11 cellular contexts compared by ENCODE assay signal in genomic region chr6:7041511-7042026, GRCh38.
DNase-seq lines count a peak whose midpoint lies in the region; ATAC-seq, FAIRE-seq and TF ChIP-seq lines count a peak whose summit lies in the region.
"Had no signal": no experiment of that assay in that cellular context is flagged by ENCODE, and none has a peak within 500 bp of the region (broad histone marks: within the 10 kb centered on the region; RNA-seq: fewer than 3 reads in every experiment).

No MANE protein-coding gene starts in this region.

- H3K9me3 ChIP-seq in A673 (ENCODE audit: low read depth, low read length, poor library complexity, severe bottlenecking) (no peaks in the 10 kb centered on the region), OCI-LY7 (ENCODE audit: low read length) (no peaks in the 10 kb centered on the region), endothelial cell of umbilical vein (replicated peaks; ENCODE audit: control insufficient read depth, insufficient read depth, low read length) (no peaks in the 10 kb centered on the region)
- H3K9me3 ChIP-seq: upper lobe of left lung had no signal

- dilution Hi-C loops in endothelial cell of umbilical vein (cut with MboI; ENCODE audit: extremely low pct_ligation_motif_present, low sequenced_read_pairs) = no loop called here

- no peaks in the 10 kb centered on the region for H3K79me2 ChIP-seq in OCI-LY7 (ENCODE audit: insufficient read depth, low read depth, low read length)
- H3K79me2 ChIP-seq in endothelial cell of umbilical vein (ENCODE audit: control insufficient read depth, insufficient read depth, low read length) = no peaks in the 10 kb centered on the region

- TF ChIP-seq CTCF in A673 (conservative IDR thresholded peaks at IDR 0.05; ENCODE audit: low read depth, low read length) (no peak), OCI-LY7 (conservative IDR thresholded peaks at IDR 0.05; ENCODE audit: low read length) (no peak), endothelial cell of umbilical vein (IDR thresholded peaks at IDR 0.05; ENCODE audit: extremely low read depth in 1 of 2, insufficient read depth in 1 of 2, low read depth in 1 of 2, low read length in 2 of 2) (no peak)

- no peak for TF ChIP-seq POLR2A in endothelial cell of umbilical vein (IDR thresholded peaks at IDR 0.05; ENCODE audit: low read depth, low read length)

- H3K9me2 ChIP-seq in OCI-LY7 (ENCODE audit: insufficient read depth, low read length) = no peaks in the 10 kb centered on the region

- POLR2A ChIA-PET in A673 (lab: Charles Lee; ENCODE audit: low non-redundant PET) = no interaction called here
- POLR2A ChIA-PET in OCI-LY7 (lab: Charles Lee) = interaction anchor here (0.6 kb wide), 1 partner anchor 9 kb away, joined by 3 read pairs; no protein-coding TSS in a partner anchor
- POLR2A ChIA-PET in endothelial cell of umbilical vein (lab: Charles Lee) = no interaction called here

- CTCF ChIA-PET in A673 (lab: Charles Lee) = no interaction called here
- CTCF ChIA-PET in OCI-LY7 (lab: Charles Lee; ENCODE audit: unreplicated experiment) = no interaction called here
- CTCF ChIA-PET in endothelial cell of umbilical vein (lab: Charles Lee) = no interaction called here

- no peak overlapping the region for H3K4me2 ChIP-seq in OCI-LY7 (ENCODE audit: low read length)
- peak overlapping the region; percentile 78 for H3K4me2 ChIP-seq in endothelial cell of umbilical vein (ENCODE audit: insufficient read depth, low read length)

- H3K4me1 ChIP-seq in A673 (ENCODE audit: insufficient read depth, low read length, poor library complexity, severe bottlenecking) = peaks cover 16% of the 10 kb centered on the region
- no peaks in the 10 kb centered on the region for H3K4me1 ChIP-seq in OCI-LY7 (ENCODE audit: insufficient read depth, low read length, poor library complexity, severe bottlenecking)
- H3K4me1 ChIP-seq in endothelial cell of umbilical vein (ENCODE audit: control insufficient read depth, extremely low read depth, insufficient read depth, low read length) = peaks cover 22% of the 10 kb centered on the region

- no peak overlapping the region for H3K9ac ChIP-seq in endothelial cell of umbilical vein (replicated peaks; ENCODE audit: extremely low read depth, insufficient read depth, low read length)

- H3K4me3 ChIP-seq in A673 (ENCODE audit: low read depth, low read length, poor library complexity, severe bottlenecking) (no peak overlapping the region), H7 (ENCODE audit: insufficient read depth, low read depth, low read length) (no peak overlapping the region), OCI-LY7 (ENCODE audit: low read depth, low read length, poor library complexity, severe bottlenecking) (no peak overlapping the region), endothelial cell of umbilical vein (replicated peaks in 1 of 3; ENCODE audit: insufficient read depth in 1 of 3, low read depth in 1 of 3, low read length in 3 of 3) (peak overlapping the region in 1 of 3 experiments; percentile 18)
- H3K4me3 ChIP-seq: upper lobe of left lung had no signal

- H4K20me1 ChIP-seq in OCI-LY7 (ENCODE audit: insufficient read depth, low read length) (no peaks in the 10 kb centered on the region), endothelial cell of umbilical vein (replicated peaks; ENCODE audit: control insufficient read depth, extremely low read depth, insufficient read depth, low read length) (no peaks in the 10 kb centered on the region)

- BruUV-seq in A673 (replicated peaks; lab: Mats Ljungman, UMichigan) (no TSS peak), OCI-LY7 (replicated peaks; lab: Mats Ljungman, UMichigan) (no TSS peak), endothelial cell of umbilical vein (replicated peaks; lab: Mats Ljungman, UMichigan) (no TSS peak)

- no peak for ATAC-seq in GM18511 (IDR thresholded peaks at IDR 0.05; ENCODE audit: unreplicated experiment)
- ATAC-seq in HG03354 (IDR thresholded peaks at IDR 0.05; ENCODE audit: poor library complexity, severe bottlenecking, unreplicated experiment) = no peak

- no peak for DNase-seq in A673 (ENCODE audit: low spot score)
- peak; percentile 30 for DNase-seq in H7
- DNase-seq in OCI-LY7 (ENCODE audit: low spot score) = no peak
- DNase-seq in endothelial cell of umbilical vein (ENCODE audit: low read depth, low spot score) = no peak
- no peak for DNase-seq in mucosa of gallbladder (ENCODE audit: low spot score)
- no peak for DNase-seq in cortex of kidney (lab: John Stamatoyannopoulos, UW)
- DNase-seq: activated T-cell treated with anti-CD3 and anti-CD28 coated beads, Interleukin-2, amount 50 U/mL, for 48 hours; NCI-H446 had no signal

- H3K27ac ChIP-seq in A673 (ENCODE audit: low read depth, low read length, poor library complexity, severe bottlenecking) (peak overlapping the region; percentile 26), OCI-LY7 (ENCODE audit: low read depth, low read length, poor library complexity, severe bottlenecking) (no peak overlapping the region), endothelial cell of umbilical vein (ENCODE audit: insufficient read depth, low read depth, low read length) (peak overlapping the region; percentile 81)

- H3K27me3 ChIP-seq in A673 (replicated peaks; ENCODE audit: insufficient read depth, low read depth, low read length, poor library complexity) (no peaks in the 10 kb centered on the region), H7 (ENCODE audit: control insufficient read depth, insufficient read depth, low read length) (no peaks in the 10 kb centered on the region; the same call in 1 of the 2 replicates), endothelial cell of umbilical vein (ENCODE audit: control insufficient read depth in 2 of 2, insufficient read depth in 2 of 2, low read length in 2 of 2) (no peaks in the 10 kb centered on the region)
- H3K27me3 ChIP-seq: upper lobe of left lung had no signal

- H3K36me3 ChIP-seq in A673 (ENCODE audit: insufficient read depth, low read length, poor library complexity, severe bottlenecking) = no peaks in the 10 kb centered on the region
- no peaks in the 10 kb centered on the region for H3K36me3 ChIP-seq in H7 (replicated peaks; ENCODE audit: control insufficient read depth, insufficient read depth, low read length)
- H3K36me3 ChIP-seq in OCI-LY7 (ENCODE audit: insufficient read depth, low read length) = no peaks in the 10 kb centered on the region
- H3K36me3 ChIP-seq in endothelial cell of umbilical vein (ENCODE audit: control insufficient read depth in 2 of 2, extremely low read depth in 1 of 2, insufficient read depth in 2 of 2, low read length in 2 of 2) = no peaks in the 10 kb centered on the region
- H3K36me3 ChIP-seq: upper lobe of left lung had no signal

- H2AFZ ChIP-seq in OCI-LY7 (ENCODE audit: low read length) (peak overlapping the region; percentile 51), endothelial cell of umbilical vein (ENCODE audit: low read depth, low read length) (peak overlapping the region; percentile 93)

- intact Hi-C loops in A673 (cut with micrococcal nuclease; ENCODE audit: unreplicated experiment) = no loop called here
- intact Hi-C loops in OCI-LY7 (cut with micrococcal nuclease; ENCODE audit: unreplicated experiment) = no loop called here
- intact Hi-C loops in endothelial cell of umbilical vein (cut with micrococcal nuclease) = loop anchor here (1.0 to 5.0 kb wide), 5 partner anchors 7 to 364 kb away; partner anchors contain the start of gene RREB1

- H3K9me1 ChIP-seq in endothelial cell of umbilical vein (replicated peaks; ENCODE audit: control insufficient read depth, extremely low read depth, insufficient read depth, low read length) = no peaks in the 10 kb centered on the region

- no peak for FAIRE-seq in endothelial cell of umbilical vein (lab: Jason Lieb, UNC)

TF ChIP-seq in endothelial cell of umbilical vein, 7 proteins besides CTCF, POLR2A, EP300 and RAD21:
- TF ChIP-seq POLR2AphosphoS5 (IDR thresholded peaks at IDR 0.05; ENCODE audit: insufficient read depth, low read depth, low read length) (no peak), EZH2 (IDR thresholded peaks at IDR 0.05; ENCODE audit: borderline replicate concordance, low read depth, low read length, severe bottlenecking) (no peak), JUN (IDR thresholded peaks at IDR 0.05; ENCODE audit: borderline replicate concordance, insufficient read depth, insufficient read length, low read depth) (no peak)
